ENCODE assay signal across 8 cellular contexts in the genomic region with DNA sequence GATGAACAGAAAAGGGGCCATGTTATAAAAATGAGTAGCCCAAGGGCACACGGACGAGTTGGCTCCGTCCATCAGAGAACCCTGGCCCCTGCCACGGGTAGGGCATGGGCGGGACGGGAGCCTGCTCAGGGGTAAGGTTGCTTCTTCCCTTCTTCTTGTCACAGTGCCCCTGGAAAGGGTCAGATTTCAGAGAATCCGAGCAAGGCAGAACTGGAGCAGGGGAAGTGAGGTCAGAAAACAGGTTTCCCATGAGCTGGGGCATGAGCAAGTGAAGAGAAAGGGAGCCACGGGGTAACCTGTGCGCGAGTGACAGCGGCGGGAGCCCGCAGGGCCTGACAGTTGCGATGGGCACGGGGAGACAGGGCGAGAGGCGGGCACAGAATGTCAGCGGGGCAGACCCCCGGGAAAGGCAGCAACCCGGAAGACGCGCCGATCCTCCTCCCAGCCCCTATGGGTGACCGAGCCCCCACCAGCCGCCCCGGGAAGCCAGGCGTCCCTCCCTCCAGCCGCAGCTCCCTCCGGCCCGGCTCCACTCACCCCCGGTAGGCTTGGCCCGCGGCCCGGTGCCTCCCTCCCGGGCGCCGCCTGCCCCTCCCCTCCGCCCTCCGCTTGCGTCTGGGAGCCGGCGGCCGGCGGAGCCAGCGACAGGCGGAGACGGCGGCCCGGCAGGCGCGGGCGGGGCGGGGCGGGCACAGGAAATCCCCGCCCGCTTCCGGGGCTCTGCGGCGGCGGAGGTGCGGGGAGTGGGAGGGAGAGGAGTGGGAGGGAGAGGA. TPM values are rescaled to one million over a fixed set of nuclear protein-coding genes. Genes with fewer than 3 reads are reported as not detected.
DNase-seq lines count a peak whose midpoint lies in the region; TF ChIP-seq lines count a peak whose summit lies in the region.

A gene (minus strand): TSS at position 671 of the 773 bp plus-strand sequence. CDS start 2,829 bp downstream, outside the sequence.

- H3K27me3 Mint-ChIP-seq in Calu3 (ENCODE audit: unreplicated experiment) = no peaks in the 10 kb centered on the region
- H3K27me3 Mint-ChIP-seq in activated T-helper 2 cell treated with anti-CD3 and anti-CD28 coated beads, Interferon-gamma antibody, Interleukin-2, Interleukin-4, amounts not matched to agents 10 μg/mL and 5 μg/mL and 100 μg/mL, durations not matched to agents 14 hours and 24 hours and 36 hours (ENCODE audit: low read depth) = peaks cover 5% of the 10 kb centered on the region
- no peaks in the 10 kb centered on the region for H3K27me3 Mint-ChIP-seq in nephron (ENCODE audit: low read depth)
- no peaks in the 10 kb centered on the region for H3K27me3 Mint-ChIP-seq in stimulated activated naive CD8-positive, alpha-beta T cell treated with anti-CD3 and anti-CD28 coated beads, Interleukin-15, Interleukin-2, amounts not matched to agents 100 ng/mL and 50 ng/mL, for 24 hours

- H3K4me1 Mint-ChIP-seq in Calu3 (ENCODE audit: low read depth, unreplicated experiment) = peaks cover 9% of the 10 kb centered on the region
- H3K4me1 Mint-ChIP-seq in activated T-helper 2 cell treated with anti-CD3 and anti-CD28 coated beads, Interferon-gamma antibody, Interleukin-2, Interleukin-4, amounts not matched to agents 10 μg/mL and 5 μg/mL and 100 μg/mL, durations not matched to agents 14 hours and 24 hours and 36 hours (ENCODE audit: low read depth) = peaks cover 21% of the 10 kb centered on the region
- H3K4me1 Mint-ChIP-seq in nephron = peaks cover 15% of the 10 kb centered on the region
- peaks cover 28% of the 10 kb centered on the region for H3K4me1 Mint-ChIP-seq in stimulated activated naive CD8-positive, alpha-beta T cell treated with anti-CD3 and anti-CD28 coated beads, Interleukin-15, Interleukin-2, amounts not matched to agents 100 ng/mL and 50 ng/mL, for 24 hours (ENCODE audit: low read depth)

- H3K27ac Mint-ChIP-seq in Calu3 (ENCODE audit: unreplicated experiment) (peak within 1 kb of the TSS; percentile 78), nephron (peak within 1 kb of the TSS; percentile 91 to 97 (median 97))
- H3K27ac Mint-ChIP-seq in activated T-helper 2 cell treated with anti-CD3 and anti-CD28 coated beads, Interferon-gamma antibody, Interleukin-2, Interleukin-4, amounts not matched to agents 10 μg/mL and 5 μg/mL and 100 μg/mL, durations not matched to agents 14 hours and 24 hours and 36 hours = peak within 1 kb of the TSS; percentile 67
- H3K27ac Mint-ChIP-seq in stimulated activated naive CD8-positive, alpha-beta T cell treated with anti-CD3 and anti-CD28 coated beads, Interleukin-15, Interleukin-2, amounts not matched to agents 100 ng/mL and 50 ng/mL, for 24 hours = peak within 1 kb of the TSS; percentile 92

- H3K9me3 Mint-ChIP-seq in Calu3 (ENCODE audit: low read depth, unreplicated experiment) (no peaks in the 10 kb centered on the region), nephron (no peaks in the 10 kb centered on the region)
- H3K9me3 Mint-ChIP-seq in activated T-helper 2 cell treated with anti-CD3 and anti-CD28 coated beads, Interferon-gamma antibody, Interleukin-2, Interleukin-4, amounts not matched to agents 10 μg/mL and 5 μg/mL and 100 μg/mL, durations not matched to agents 14 hours and 24 hours and 36 hours = no peaks in the 10 kb centered on the region
- H3K9me3 Mint-ChIP-seq in stimulated activated naive CD8-positive, alpha-beta T cell treated with anti-CD3 and anti-CD28 coated beads, Interleukin-15, Interleukin-2, amounts not matched to agents 100 ng/mL and 50 ng/mL, for 24 hours = no peaks in the 10 kb centered on the region

- H3K4me3 Mint-ChIP-seq in Calu3 (ENCODE audit: low read depth, unreplicated experiment) (peak within 1 kb of the TSS; percentile 84), nephron (peak within 1 kb of the TSS; percentile 95 to 97 (median 97))
- peak within 1 kb of the TSS; percentile 96 for H3K4me3 Mint-ChIP-seq in activated T-helper 2 cell treated with anti-CD3 and anti-CD28 coated beads, Interferon-gamma antibody, Interleukin-2, Interleukin-4, amounts not matched to agents 10 μg/mL and 5 μg/mL and 100 μg/mL, durations not matched to agents 14 hours and 24 hours and 36 hours (ENCODE audit: low read depth)
- H3K4me3 Mint-ChIP-seq in stimulated activated naive CD8-positive, alpha-beta T cell treated with anti-CD3 and anti-CD28 coated beads, Interleukin-15, Interleukin-2, amounts not matched to agents 100 ng/mL and 50 ng/mL, for 24 hours = peak within 1 kb of the TSS; percentile 91

- CTCF ChIA-PET in Calu3 (lab: Charles Lee) = no interaction called here

- intact Hi-C loops in Calu3 (cut with micrococcal nuclease; ENCODE audit: unreplicated experiment) = loop anchor here (10.0 kb wide), 1 partner anchor 156 kb away; no protein-coding TSS in a partner anchor
- intact Hi-C loops in activated T-helper 2 cell treated with anti-CD3 and anti-CD28 coated beads, Interferon-gamma antibody, Interleukin-2, Interleukin-4, amounts not matched to agents 10 μg/mL and 5 μg/mL and 100 μg/mL, durations not matched to agents 14 hours and 24 hours and 36 hours (cut with micrococcal nuclease) = loop anchor here (2.0 kb wide), 1 partner anchor 152 kb away; no protein-coding TSS in a partner anchor

- H3K4me3 ChIP-seq in fibroblast of the aortic adventitia (ENCODE audit: low read depth, low read length) = peak within 1 kb of the TSS; percentile 71

- H3K36me3 Mint-ChIP-seq in Calu3 (ENCODE audit: insufficient read depth, unreplicated experiment) (peaks cover 12% of the 10 kb centered on the region), nephron (ENCODE audit: low read depth) (peaks cover 22% of the 10 kb centered on the region)
- peaks cover 26% of the 10 kb centered on the region for H3K36me3 Mint-ChIP-seq in activated T-helper 2 cell treated with anti-CD3 and anti-CD28 coated beads, Interferon-gamma antibody, Interleukin-2, Interleukin-4, amounts not matched to agents 10 μg/mL and 5 μg/mL and 100 μg/mL, durations not matched to agents 14 hours and 24 hours and 36 hours (ENCODE audit: low read depth)
- peaks cover 27% of the 10 kb centered on the region for H3K36me3 Mint-ChIP-seq in stimulated activated naive CD8-positive, alpha-beta T cell treated with anti-CD3 and anti-CD28 coated beads, Interleukin-15, Interleukin-2, amounts not matched to agents 100 ng/mL and 50 ng/mL, for 24 hours (ENCODE audit: low read depth)

- DNase-seq in Calu3 = peak; percentile 73
- DNase-seq in GM20000 (ENCODE audit: low spot score) = peak; percentile 91
- DNase-seq in HT1080 (ENCODE audit: low read depth) = peak; percentile 32
- DNase-seq in RKO (ENCODE audit: low spot score) = peak; percentile 72
- DNase-seq in activated T-helper 2 cell treated with anti-CD3 and anti-CD28 coated beads, Interferon-gamma antibody, Interleukin-2, Interleukin-4, amounts not matched to agents 10 μg/mL and 5 μg/mL and 100 μg/mL, durations not matched to agents 14 hours and 24 hours and 36 hours (ENCODE audit: low spot score) = peak; percentile 79
- peak; percentile 49 for DNase-seq in fibroblast of the aortic adventitia (ENCODE audit: low read depth)

- no peak for TF ChIP-seq CTCF in Calu3 (IDR thresholded peaks at IDR 0.05; ENCODE audit: unreplicated experiment)
- no peak for TF ChIP-seq CTCF in GM20000 (IDR thresholded peaks at IDR 0.05; ENCODE audit: extremely low read depth, missing control alignments)
- no peak for TF ChIP-seq CTCF in fibroblast of the aortic adventitia (IDR thresholded peaks at IDR 0.05; ENCODE audit: insufficient read depth, low read length)
- TF ChIP-seq CTCF in nephron (IDR thresholded peaks at IDR 0.05; ENCODE audit: unreplicated experiment in 3 of 3) = no peak

- no TSS peak for BruUV-seq in Calu3 (replicated peaks; lab: Mats Ljungman, UMichigan)

RNA-seq across cellular contexts. Expression of the gene that starts here (rescaled TPM):
- total RNA-seq in Calu3 (2022) (9.0 and 9.3 TPM in 2 replicates), fibroblast of the aortic adventitia (ENCODE audit: low replicate concordance) (6.3 and 9.9 TPM in 2 replicates)
- total RNA-seq in HT1080 (2014; rRNA removed; shearing (Covaris generic)) = 3.9 and 5.4 TPM in 2 replicates
- 2.9 and 3.6 TPM in 2 replicates for polyA plus RNA-seq in HT1080 (2015; cell fraction: cytosol; rRNA removed)
- polyA plus RNA-seq in HT1080 (2015; cell fraction: nucleus; rRNA removed) = 7.5 and 8.0 TPM in 2 replicates
- total RNA-seq in activated T-helper 2 cell treated with anti-CD3 and anti-CD28 coated beads, Interferon-gamma antibody, Interleukin-2, Interleukin-4, amounts not matched to agents 10 μg/mL and 5 μg/mL and 100 μg/mL, durations not matched to agents 14 hours and 24 hours and 36 hours = 5.4 and 6.4 TPM in 2 replicates

Comparison
In these comparisons a context has a peak if more than half of its experiments do, and no peak if none do; other contexts are left out.
1. Peak in every context shown above with its lines: DNase-seq and H3K4me3 ChIP-seq.
2. DNase-seq: peak in every context shown above with its lines; median percentile 91 in GM20000; 79 in activated T-helper 2 cell treated with anti-CD3 and anti-CD28 coated beads, Interferon-gamma antibody, Interleukin-2, Interleukin-4, amounts not matched to agents 10 μg/mL and 5 μg/mL and 100 μg/mL, durations not matched to agents 14 hours and 24 hours and 36 hours; 73 in Calu3; 72 in RKO; 49 in fibroblast of the aortic adventitia; 32 in HT1080.